Comparison of ENCODE assay signal across 8 cellular contexts in the genomic region with DNA sequence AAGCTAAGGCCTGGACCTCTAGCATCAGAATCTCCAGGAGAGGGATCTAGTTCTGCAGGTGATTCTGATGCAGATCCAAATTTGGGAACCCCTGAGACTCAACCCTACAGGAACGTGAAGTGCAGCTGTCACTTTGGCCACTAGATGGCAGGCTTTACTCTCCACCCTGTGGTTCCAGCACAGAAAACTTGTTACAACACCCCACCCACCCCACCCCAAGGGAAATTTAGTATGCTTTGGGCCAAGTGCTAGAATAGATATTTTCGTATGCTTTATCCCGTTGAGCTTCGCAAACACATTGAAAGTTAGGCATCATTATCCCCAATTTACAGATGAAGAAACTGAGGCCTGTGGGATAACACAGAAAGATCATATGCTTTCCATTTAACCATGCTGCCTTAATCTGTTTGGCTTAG.
DNase-seq lines count a peak whose midpoint lies in the region; ATAC-seq and TF ChIP-seq lines count a peak whose summit lies in the region.

No MANE protein-coding gene starts in this region.

- no peaks in the 10 kb centered on the region for H3K4me1 Mint-ChIP-seq in HFFc6 (ENCODE audit: low read depth)
- no peaks in the 10 kb centered on the region for H3K4me1 Mint-ChIP-seq in activated T-cell treated with anti-CD3 and anti-CD28 coated beads, Interleukin-2, amount 50 U/mL, for 4 hours (ENCODE audit: low read depth)

- H3K9me3 Mint-ChIP-seq in HFFc6, result no peaks in the 10 kb centered on the region
- H3K9me3 Mint-ChIP-seq in activated T-cell treated with anti-CD3 and anti-CD28 coated beads, Interleukin-2, amount 50 U/mL, for 4 hours, result no peaks in the 10 kb centered on the region

- peak; percentile 97 for TF ChIP-seq CTCF in HFFc6 (IDR thresholded peaks at IDR 0.05)

- no peak for ATAC-seq in activated T-cell treated with anti-CD3 and anti-CD28 coated beads, Interleukin-2, amount 50 U/mL, for 4 hours
- no peak for ATAC-seq in HG03139 (IDR thresholded peaks at IDR 0.05; ENCODE audit: unreplicated experiment)

- H3K27me3 Mint-ChIP-seq in HFFc6 (ENCODE audit: insufficient read depth), result peaks cover 20% of the 10 kb centered on the region
- H3K27me3 Mint-ChIP-seq in activated T-cell treated with anti-CD3 and anti-CD28 coated beads, Interleukin-2, amount 50 U/mL, for 4 hours (ENCODE audit: low read depth), result peaks cover 15% of the 10 kb centered on the region

- intact Hi-C loops in posterior cingulate gyrus (cut with DNase I), result loop anchor here (2.0 to 5.0 kb wide), 2 partner anchors 311 to 371 kb away; no protein-coding TSS in a partner anchor

- no peaks in the 10 kb centered on the region for H3K36me3 Mint-ChIP-seq in HFFc6 (ENCODE audit: low read depth)
- no peaks in the 10 kb centered on the region for H3K36me3 Mint-ChIP-seq in activated T-cell treated with anti-CD3 and anti-CD28 coated beads, Interleukin-2, amount 50 U/mL, for 4 hours (ENCODE audit: insufficient read depth)

- DNase-seq in GM03348 (ENCODE audit: low spot score) (peak; percentile 75), HFFc6 (peak; percentile 4), NOMO-1 treated with DMSO at 0.1 percent for 48 hours (lab: John Stamatoyannopoulos, UW; ENCODE audit: unreplicated experiment) (peak; percentile 49), foreskin melanocyte (peak; percentile 15), posterior cingulate gyrus (peak in 6 of 10 donors; percentile 14 to 80 (median 39)), putamen (ENCODE audit: low spot score) (no peak)
- DNase-seq in activated T-cell treated with anti-CD3 and anti-CD28 coated beads, Interleukin-2, amount 50 U/mL, for 4 hours, result peak; percentile 12

- no peak overlapping the region for H3K27ac Mint-ChIP-seq in HFFc6

- H3K4me3 Mint-ChIP-seq in HFFc6, result no peak overlapping the region
- H3K4me3 Mint-ChIP-seq in activated T-cell treated with anti-CD3 and anti-CD28 coated beads, Interleukin-2, amount 50 U/mL, for 4 hours, result no peak overlapping the region
